ENCODE assay signal across 11 cellular contexts in the genomic region with DNA sequence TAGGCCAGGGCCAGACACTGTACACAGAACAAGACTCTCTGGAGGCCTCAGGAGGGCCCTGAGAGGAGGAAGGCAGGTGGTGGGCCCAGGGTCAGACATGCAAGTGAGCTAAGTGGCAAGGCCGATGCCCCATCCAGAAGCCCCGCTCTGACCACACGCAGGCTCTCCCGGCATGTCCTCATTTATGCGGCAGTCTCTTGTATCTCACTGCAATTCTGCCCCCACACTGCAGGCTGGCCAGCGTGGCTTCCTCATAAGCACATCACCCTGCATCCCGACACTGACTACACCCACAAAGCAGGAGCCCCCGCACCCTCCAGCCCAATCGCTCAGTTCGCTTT. TPM values are rescaled to one million over a fixed set of nuclear protein-coding genes. Genes with fewer than 3 reads are reported as not detected.
A peak's percentile ranks its signal among the peaks of the same experiment; 100 is the strongest.
DNase-seq lines count a peak whose midpoint lies in the region; ATAC-seq and TF ChIP-seq lines count a peak whose summit lies in the region.
"Had no signal": no experiment of that assay in that cellular context is flagged by ENCODE, and none has a peak within 500 bp of the region (broad histone marks: within the 10 kb centered on the region; RNA-seq: fewer than 3 reads in every experiment).

No MANE protein-coding gene starts in this region.

- no peak overlapping the region for H3K23ac ChIP-seq in H9 (ENCODE audit: insufficient read length, low read depth, low read length)

- H2BK20ac ChIP-seq in H9 (ENCODE audit: low read depth, low read length, poor library complexity, severe bottlenecking) = no peak overlapping the region

- H4K20me1 ChIP-seq in H9 (ENCODE audit: control insufficient read depth, insufficient read depth, insufficient read length) = no peaks in the 10 kb centered on the region

- H3K4me3 Mint-ChIP-seq in H9 (no peak overlapping the region), WTC11 (no peak overlapping the region)
- H3K4me3 Mint-ChIP-seq: memory B cell had no signal

- H3K4me1 Mint-ChIP-seq in H9 = peaks cover 25 to 36% of the 10 kb centered on the region in 2 experiments
- H3K4me1 Mint-ChIP-seq in WTC11 = peaks cover 38% of the 10 kb centered on the region

- H3K9ac ChIP-seq in H9 (ENCODE audit: extremely low read depth, insufficient read length, low read length) = no peak overlapping the region

- WGBS in H9 (ENCODE audit: extremely low coverage, insufficient read length, low lambda C conversion rate) = no CpG with 5 or more reads among the region's 10 CpGs

- H3K4me1 ChIP-seq in H9 (ENCODE audit: insufficient read depth, low read length) = peaks cover 7% of the 10 kb centered on the region; the same call in 1 of the 2 replicates
- peaks cover 58 to 68% of the 10 kb centered on the region in 2 donors for H3K4me1 ChIP-seq in gastrocnemius medialis

- CTCF ChIA-PET in WTC11 (lab: Charles Lee) = no interaction called here

- POLR2A ChIA-PET in WTC11 (lab: Charles Lee) = no interaction called here

- TF ChIP-seq CTCF in H9 (conservative IDR thresholded peaks at IDR 0.05) = no peak
- no peak for TF ChIP-seq CTCF in WTC11 (IDR thresholded peaks at IDR 0.05)
- TF ChIP-seq CTCF in gastrocnemius medialis (IDR thresholded peaks at IDR 0.05 in 4 of 5, conservative IDR thresholded peaks at IDR 0.05 in 1 of 5) = no peak

- no peak for DNase-seq in H9
- DNase-seq in WTC11 (ENCODE audit: low spot score) = no peak
- no peak for DNase-seq in left cardiac atrium
- DNase-seq in gastrocnemius medialis = no peak
- no peak for DNase-seq in SHP77 treated with DMSO at 0.1 percent for 48 hours (lab: John Stamatoyannopoulos, UW)
- no peak for DNase-seq in cortex of kidney (lab: John Stamatoyannopoulos, UW)
- DNase-seq: KG1 had no signal

- no peak overlapping the region for H2BK5ac ChIP-seq in H9 (ENCODE audit: insufficient read length, low read length)

- intact Hi-C loops in left cardiac atrium (cut with DNase I) (no loop called here), gastrocnemius medialis (cut with DNase I; ENCODE audit: low total_unique reads) (no loop called here)

- H3T11ph ChIP-seq in H9 (ENCODE audit: low read length) = no peak overlapping the region

- no peak overlapping the region for H2AK5ac ChIP-seq in H9 (ENCODE audit: insufficient read length, low read length)

- H3K79me2 ChIP-seq in H9 (ENCODE audit: insufficient read depth, low read length) = no peaks in the 10 kb centered on the region

- TF ChIP-seq POLR2A in gastrocnemius medialis (IDR thresholded peaks at IDR 0.05) = no peak

- peak overlapping the region; percentile 38 for H4K91ac ChIP-seq in H9 (ENCODE audit: insufficient read length, low read depth, low read length)

- no peak overlapping the region for H3K56ac ChIP-seq in H9 (ENCODE audit: insufficient read length, low read depth, low read length)

- H2AFZ ChIP-seq in H9 (ENCODE audit: low read length) = no peak overlapping the region

- H3K9me3 ChIP-seq in H9 (ENCODE audit: control insufficient read depth, low read depth, low read length) (no peaks in the 10 kb centered on the region), gastrocnemius medialis (no peaks in the 10 kb centered on the region)

- no peak overlapping the region for H4K8ac ChIP-seq in H9 (replicated peaks; ENCODE audit: insufficient read length, low read depth, low read length)

- H3K4ac ChIP-seq in H9 (ENCODE audit: low read depth, low read length) = no peak overlapping the region

- no peaks in the 10 kb centered on the region for H3K23me2 ChIP-seq in H9 (ENCODE audit: insufficient read length, low read depth, low read length, poor library complexity, severe bottlenecking)

- no peak overlapping the region for H3K18ac ChIP-seq in H9 (ENCODE audit: insufficient read length, low read depth, low read length)

- H3K27me3 ChIP-seq in H9 (ENCODE audit: insufficient read depth, low read length) (no peaks in the 10 kb centered on the region), gastrocnemius medialis (no peaks in the 10 kb centered on the region)

- H3K36me3 ChIP-seq in gastrocnemius medialis = peaks cover 0 to 5% of the 10 kb centered on the region in 2 donors

- no peak overlapping the region for H4K5ac ChIP-seq in H9 (ENCODE audit: insufficient read length, low read depth, low read length)

- H3K14ac ChIP-seq in H9 (ENCODE audit: insufficient read depth, low read length) = peak overlapping the region; percentile 80

- no peaks in the 10 kb centered on the region; a peak in 1 of 5 replicates for H3K9me3 Mint-ChIP-seq in H9
- no peaks in the 10 kb centered on the region for H3K9me3 Mint-ChIP-seq in WTC11
- H3K9me3 Mint-ChIP-seq: memory B cell had no signal

- in situ Hi-C loops in gastrocnemius medialis (cut with MboI; ENCODE audit: low sequenced_read_pairs in 4 of 4) = no loop called here

- no peak overlapping the region for H2BK15ac ChIP-seq in H9 (ENCODE audit: low read depth, low read length)

- no peak overlapping the region for H2BK120ac ChIP-seq in H9 (ENCODE audit: low read depth, low read length, poor library complexity, severe bottlenecking)

- no peak overlapping the region for H3K27ac ChIP-seq in H9 (ENCODE audit: insufficient read length, low read depth, low read length)
- H3K27ac ChIP-seq in gastrocnemius medialis = peak overlapping the region; percentile 86 to 98 (median 94)

- no peaks in the 10 kb centered on the region for H3K79me1 ChIP-seq in H9 (ENCODE audit: insufficient read depth, low read depth, low read length, poor library complexity, severe bottlenecking)

- H3K36me3 Mint-ChIP-seq in H9 (ENCODE audit: insufficient read depth in 1 of 3, low read depth in 3 of 3) (peaks cover 10 to 26% (median 15%) of the 10 kb centered on the region in 3 experiments), WTC11 (peaks cover 8% of the 10 kb centered on the region)

- H3K27me3 Mint-ChIP-seq in H9 (ENCODE audit: low read depth) = no peaks in the 10 kb centered on the region
- H3K27me3 Mint-ChIP-seq in WTC11 (ENCODE audit: low read depth) = no peaks in the 10 kb centered on the region
- H3K27me3 Mint-ChIP-seq: memory B cell had no signal

- no peak overlapping the region for H3K4me3 ChIP-seq in gastrocnemius medialis

- ATAC-seq in WTC11 = no peak
- ATAC-seq in left cardiac atrium = peak; percentile 12 to 16
- ATAC-seq in gastrocnemius medialis = no peak
- no peak for ATAC-seq in GM19397 (IDR thresholded peaks at IDR 0.05; ENCODE audit: unreplicated experiment)
- no peak for ATAC-seq in HG02870 (IDR thresholded peaks at IDR 0.05; ENCODE audit: unreplicated experiment)

- no peak overlapping the region for H2BK12ac ChIP-seq in H9 (ENCODE audit: insufficient read length, low read depth, low read length)

- H3K27ac Mint-ChIP-seq in H9 = peak overlapping the region; percentile 47 to 83 (median 59); a peak in 3 of 7 replicates
- H3K27ac Mint-ChIP-seq in WTC11 = peak overlapping the region; percentile 52; the same call in 1 of the 2 replicates
- H3K27ac Mint-ChIP-seq: memory B cell had no signal

- H3K4me2 ChIP-seq in H9 (ENCODE audit: insufficient read depth, insufficient read length, low read length) = no peak overlapping the region

TF ChIP-seq in WTC11, 78 proteins besides CTCF, POLR2A, EP300 and RAD21 (continues in another document):
- TF ChIP-seq, protein P1, sequence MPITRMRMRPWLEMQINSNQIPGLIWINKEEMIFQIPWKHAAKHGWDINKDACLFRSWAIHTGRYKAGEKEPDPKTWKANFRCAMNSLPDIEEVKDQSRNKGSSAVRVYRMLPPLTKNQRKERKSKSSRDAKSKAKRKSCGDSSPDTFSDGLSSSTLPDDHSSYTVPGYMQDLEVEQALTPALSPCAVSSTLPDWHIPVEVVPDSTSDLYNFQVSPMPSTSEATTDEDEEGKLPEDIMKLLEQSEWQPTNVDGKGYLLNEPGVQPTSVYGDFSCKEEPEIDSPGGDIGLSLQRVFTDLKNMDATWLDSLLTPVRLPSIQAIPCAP (CRISPR knock-in tag; IDR thresholded peaks at IDR 0.05) = no peak
- TF ChIP-seq, protein P2, sequence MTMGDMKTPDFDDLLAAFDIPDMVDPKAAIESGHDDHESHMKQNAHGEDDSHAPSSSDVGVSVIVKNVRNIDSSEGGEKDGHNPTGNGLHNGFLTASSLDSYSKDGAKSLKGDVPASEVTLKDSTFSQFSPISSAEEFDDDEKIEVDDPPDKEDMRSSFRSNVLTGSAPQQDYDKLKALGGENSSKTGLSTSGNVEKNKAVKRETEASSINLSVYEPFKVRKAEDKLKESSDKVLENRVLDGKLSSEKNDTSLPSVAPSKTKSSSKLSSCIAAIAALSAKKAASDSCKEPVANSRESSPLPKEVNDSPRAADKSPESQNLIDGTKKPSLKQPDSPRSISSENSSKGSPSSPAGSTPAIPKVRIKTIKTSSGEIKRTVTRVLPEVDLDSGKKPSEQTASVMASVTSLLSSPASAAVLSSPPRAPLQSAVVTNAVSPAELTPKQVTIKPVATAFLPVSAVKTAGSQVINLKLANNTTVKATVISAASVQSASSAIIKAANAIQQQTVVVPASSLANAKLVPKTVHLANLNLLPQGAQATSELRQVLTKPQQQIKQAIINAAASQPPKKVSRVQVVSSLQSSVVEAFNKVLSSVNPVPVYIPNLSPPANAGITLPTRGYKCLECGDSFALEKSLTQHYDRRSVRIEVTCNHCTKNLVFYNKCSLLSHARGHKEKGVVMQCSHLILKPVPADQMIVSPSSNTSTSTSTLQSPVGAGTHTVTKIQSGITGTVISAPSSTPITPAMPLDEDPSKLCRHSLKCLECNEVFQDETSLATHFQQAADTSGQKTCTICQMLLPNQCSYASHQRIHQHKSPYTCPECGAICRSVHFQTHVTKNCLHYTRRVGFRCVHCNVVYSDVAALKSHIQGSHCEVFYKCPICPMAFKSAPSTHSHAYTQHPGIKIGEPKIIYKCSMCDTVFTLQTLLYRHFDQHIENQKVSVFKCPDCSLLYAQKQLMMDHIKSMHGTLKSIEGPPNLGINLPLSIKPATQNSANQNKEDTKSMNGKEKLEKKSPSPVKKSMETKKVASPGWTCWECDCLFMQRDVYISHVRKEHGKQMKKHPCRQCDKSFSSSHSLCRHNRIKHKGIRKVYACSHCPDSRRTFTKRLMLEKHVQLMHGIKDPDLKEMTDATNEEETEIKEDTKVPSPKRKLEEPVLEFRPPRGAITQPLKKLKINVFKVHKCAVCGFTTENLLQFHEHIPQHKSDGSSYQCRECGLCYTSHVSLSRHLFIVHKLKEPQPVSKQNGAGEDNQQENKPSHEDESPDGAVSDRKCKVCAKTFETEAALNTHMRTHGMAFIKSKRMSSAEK (CRISPR knock-in tag; IDR thresholded peaks at IDR 0.05; ENCODE audit: borderline replicate concordance) = no peak
- TF ChIP-seq ZBTB21 (CRISPR knock-in tag; IDR thresholded peaks at IDR 0.05; ENCODE audit: borderline replicate concordance) (no peak), NR3C1 (CRISPR knock-in tag; conservative IDR thresholded peaks at IDR 0.05; ENCODE audit: low read depth) (no peak), SP1 (CRISPR knock-in tag; conservative IDR thresholded peaks at IDR 0.05) (no peak)

RNA-seq across cellular contexts. Expression of a gene that starts 17.5 kb away (rescaled TPM):
- total RNA-seq in H9 (2021) (21.8 and 24.0 TPM in 2 replicates), WTC11 (2021) (18.7 to 23.1 TPM (median 21.3 TPM) in 3 replicates), left cardiac atrium (10 to 100 TPM; 30.4 to 46.0 TPM), gastrocnemius medialis (10 to 100 TPM; 19.6 to 33.6 (median 22.8) TPM)

RNA-seq across cellular contexts. Expression of a gene that starts 40.0 kb away (rescaled TPM):
- total RNA-seq in H9 (2021) = not detected in 2 replicates
- 0.17 TPM in 1 of 3 replicates, not detected in the others for total RNA-seq in WTC11 (2021)
- not detected for total RNA-seq in left cardiac atrium
- total RNA-seq in gastrocnemius medialis = not detected
- total RNA-seq: bronchial epithelial cell had no signal

Comparison
In these comparisons a context has a peak if more than half of its experiments do, and no peak if none do; other contexts are left out.
1. ATAC-seq: peak in left cardiac atrium (2 of 2); none in WTC11 (single experiment), gastrocnemius medialis (0 of 2), GM19397 (single experiment) and HG02870 (single experiment).